Comparison of ENCODE assay signal across 9 cellular contexts in the genomic region with DNA sequence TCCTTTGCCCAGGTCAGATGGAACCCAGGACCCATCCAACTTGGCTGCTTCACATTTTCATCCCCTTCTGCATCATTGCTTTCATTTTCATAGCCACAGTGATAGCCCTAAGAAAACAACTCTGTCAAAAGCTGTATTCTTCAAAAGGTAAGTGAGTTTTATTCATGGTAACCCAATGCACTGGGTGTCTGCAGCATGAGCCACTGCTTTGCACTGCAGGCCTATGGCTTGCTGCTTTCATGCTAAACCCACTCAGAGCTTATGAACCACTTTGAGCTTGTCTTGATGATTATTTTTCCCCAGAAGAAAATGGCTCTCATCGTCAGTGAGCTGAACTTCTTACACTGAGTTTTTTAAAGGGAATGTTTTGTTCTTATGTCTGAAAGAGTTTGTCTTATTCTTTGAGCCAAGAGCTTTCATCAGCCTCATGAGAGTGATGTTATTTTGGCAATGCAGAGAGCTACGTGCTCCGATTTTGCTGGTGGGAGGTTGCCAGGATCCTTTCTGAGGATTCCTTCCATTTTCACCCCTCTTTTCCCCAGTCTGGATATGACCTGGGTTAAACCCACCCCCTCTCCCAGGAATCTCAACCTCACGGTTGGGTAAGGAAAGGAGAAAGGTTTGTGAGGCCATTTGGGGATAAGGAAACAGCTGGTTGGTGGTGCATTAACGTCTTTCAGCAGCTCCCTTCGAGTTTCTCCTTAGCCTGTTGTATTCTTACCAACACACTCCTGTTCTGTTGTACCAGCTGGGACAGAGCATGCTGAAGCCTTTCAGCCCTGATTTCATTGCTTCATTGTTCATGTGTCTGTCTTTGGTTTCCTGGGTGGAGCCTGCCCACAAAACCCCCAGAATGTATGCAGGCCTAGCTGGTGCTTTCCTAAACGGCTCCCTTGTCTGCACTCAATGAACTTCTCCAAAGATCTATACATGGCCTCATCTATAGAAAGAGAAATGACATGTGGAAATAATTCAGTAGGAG. TPM values are rescaled to one million over a fixed set of nuclear protein-coding genes. Genes with fewer than 3 reads are reported as not detected.
DNase-seq lines count a peak whose midpoint lies in the region; ATAC-seq and TF ChIP-seq lines count a peak whose summit lies in the region.
"Had no signal": no experiment of that assay in that cellular context is flagged by ENCODE, and none has a peak within 500 bp of the region (broad histone marks: within the 10 kb centered on the region; RNA-seq: fewer than 3 reads in every experiment).

No MANE protein-coding gene starts in this region.

- H3K9me3 ChIP-seq in psoas muscle (no peaks in the 10 kb centered on the region), GM23248 (ENCODE audit: low read depth) (no peaks in the 10 kb centered on the region)
- H3K9me3 ChIP-seq: SJSA1 had no signal

- H3K36me3 ChIP-seq in psoas muscle (ENCODE audit: insufficient read depth in 1 of 2, low read depth in 1 of 2), result no peaks in the 10 kb centered on the region
- H3K36me3 ChIP-seq in GM23248 (ENCODE audit: low read depth), result no peaks in the 10 kb centered on the region; the same call in 1 of the 2 replicates

- H3K4me1 ChIP-seq in psoas muscle (peaks cover 27% of the 10 kb centered on the region), GM23248 (ENCODE audit: insufficient read depth) (peaks cover 24% of the 10 kb centered on the region)

- H3K4me3 ChIP-seq in AG10803 (ENCODE audit: low read length) (no peak overlapping the region), psoas muscle (no peak overlapping the region), GM23248 (no peak overlapping the region)
- H3K4me3 ChIP-seq: SJSA1 had no signal

- TF ChIP-seq CTCF in AG10803 (conservative IDR thresholded peaks at IDR 0.05; ENCODE audit: low read length) (no peak), psoas muscle (IDR thresholded peaks at IDR 0.05) (no peak)

- H3K27ac ChIP-seq in angular gyrus (ENCODE audit: low read depth, low read length) (peak overlapping the region; percentile 26), psoas muscle (no peak overlapping the region), GM23248 (no peak overlapping the region)
- H3K27ac ChIP-seq: SJSA1 had no signal

- WGBS in psoas muscle, 3 donors, result 15 to 25% (median 17%) methylated on average over 7 of the region's 7 CpGs
- WGBS in GM23248 (ENCODE audit: low coverage in 1 of 2, low lambda C conversion rate in 2 of 2, missing lambda C conversion rate in 2 of 2), 2 experiments, result 19 to 24% methylated on average over 7 of the region's 7 CpGs

- DNase-seq in AG10803 (ENCODE audit: low read depth), result peak; percentile 64
- DNase-seq in OCI-M1 (lab: John Stamatoyannopoulos, UW), result peak; percentile 91
- DNase-seq in psoas muscle, result peak in 1 of 2 donors; percentile 16
- no peak for DNase-seq in NCI-H226
- DNase-seq in GM23248, result no peak
- no peak for DNase-seq in hypothalamus (lab: John Stamatoyannopoulos, UW)

- H3K79me2 ChIP-seq in GM23248 (ENCODE audit: insufficient read depth), result no peaks in the 10 kb centered on the region

- H3K9me2 ChIP-seq in GM23248 (ENCODE audit: insufficient read depth), result peaks cover 7% of the 10 kb centered on the region; the same call in 1 of the 2 replicates

- peaks cover 10% of the 10 kb centered on the region for H3F3A ChIP-seq in GM23248 (ENCODE audit: insufficient read depth)

- in situ Hi-C loops in GM23248 (cut with MboI), result no loop called here

- intact Hi-C loops in psoas muscle (cut with DNase I), result no loop called here

- ATAC-seq in GM21423 (IDR thresholded peaks at IDR 0.05; ENCODE audit: unreplicated experiment) (peak; percentile 74), psoas muscle (peak in 3 of 4 donors; percentile 57 to 64 (median 64))

- H3K27me3 ChIP-seq in psoas muscle (ENCODE audit: insufficient read depth in 3 of 3, low read length in 2 of 3) (no peaks in the 10 kb centered on the region), GM23248 (replicated peaks; ENCODE audit: insufficient read depth) (no peaks in the 10 kb centered on the region)
- H3K27me3 ChIP-seq: SJSA1 had no signal

- H2AFZ ChIP-seq in GM23248, result no peak overlapping the region; the same call in 1 of the 2 replicates

- no peak overlapping the region for H3K4me2 ChIP-seq in GM23248 (ENCODE audit: unreplicated experiment)

- H3K9ac ChIP-seq in GM23248, result no peak overlapping the region

- H4K20me1 ChIP-seq in GM23248 (ENCODE audit: insufficient read depth), result no peaks in the 10 kb centered on the region

RNA-seq across cellular contexts. Expression of a gene that starts 47.6 kb away (rescaled TPM):
- total RNA-seq in psoas muscle, result 1 to 10 TPM in 1 of 4 donors, under 1 TPM in 3; 0.50 to 1.3 (median 0.86) TPM
- under 1 TPM; 0.29 to 0.62 (median 0.38) TPM for polyA plus RNA-seq in psoas muscle
- total RNA-seq in GM23248 (2014; rRNA removed; shearing (Covaris generic)), result 34.7 and 36.8 TPM in 2 replicates
- 31.7 and 33.5 TPM in 2 replicates for polyA plus RNA-seq in GM23248 (2016; fragmentation: Nextera tagmentation; extraction: Ambion mirVana)

Comparison
In these comparisons a context has a peak if more than half of its experiments do, and no peak if none do; other contexts are left out.
1. DNase-seq: peak in AG10803 (single experiment) and OCI-M1 (single experiment); none in NCI-H226 (single experiment), GM23248 (single experiment) and hypothalamus (0 of 51).
2. RNA of a gene that starts 47.6 kb away (total RNA-seq): 34.7 to 36.8 TPM in GM23248; 0.50 to 1.3 TPM in psoas muscle; every median in the first group is over 10 times any median in the second.